In the genomic region with DNA sequence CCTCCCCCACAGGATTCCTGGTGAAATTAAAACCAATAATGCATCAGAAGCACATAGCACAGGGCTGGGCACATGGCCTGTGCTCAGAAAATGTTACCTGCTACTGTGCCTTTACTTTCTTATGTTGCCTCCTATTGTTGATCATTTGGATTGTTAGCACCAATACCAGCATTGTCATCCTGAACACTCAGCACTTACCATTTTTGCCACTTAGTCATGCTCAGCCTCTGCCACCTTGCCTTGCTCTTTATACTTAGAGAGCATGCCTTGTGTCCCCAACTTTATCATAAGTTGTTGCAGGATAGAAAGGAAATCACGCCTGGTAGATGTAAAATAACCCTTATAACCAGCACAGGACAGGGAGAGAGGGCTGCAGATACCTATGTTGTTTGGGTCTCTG, we compare ENCODE assay signal across 25 cellular contexts.
"Had no signal": no experiment of that assay in that cellular context is flagged by ENCODE, and none has a peak within 500 bp of the region (broad histone marks: within the 10 kb centered on the region; RNA-seq: fewer than 3 reads in every experiment).

No MANE protein-coding gene starts in this region.

- H3K4me1 ChIP-seq: left lung, lower lobe of right lung, right atrium auricular region, right lobe of liver, testis, transverse colon, upper lobe of left lung, vagina had no signal

- H3K9me3 Mint-ChIP-seq: naive thymus-derived CD8-positive, alpha-beta T cell had no signal

- DNase-seq: hippocampal formation; kidney; left colon; left lung; lower lobe of right lung; mammary epithelial cell; mesenchymal stem cell; naive thymus-derived CD8-positive, alpha-beta T cell; ovary; right lobe of liver; stimulated activated CD4-positive, alpha-beta T cell treated with anti-CD3 and anti-CD28 coated beads, Interleukin-1b, Interleukin-23, amount 100 ng/mL, for 48 hours; stimulated activated CD4-positive, alpha-beta T cell treated with anti-CD3 and anti-CD28 coated beads, Interleukin-2, amount 100 ng/mL, for 48 hours; stimulated activated CD4-positive, alpha-beta T cell treated with anti-CD3 and anti-CD28 coated beads, Interleukin-4, amount 100 ng/mL, for 4 hours; stimulated activated CD8-positive, alpha-beta memory T cell treated with anti-CD3 and anti-CD28 coated beads, Interleukin-4, amount 100 ng/mL, for 48 hours; stimulated activated naive B cell treated with anti-CD40 and anti-IgM and Interleukin-4, amounts not matched to agents 10 μg/mL and 1 μg/mL and 100 μg/mL, for 72 hours; stimulated activated naive CD8-positive, alpha-beta T cell treated with anti-CD3 and anti-CD28 coated beads, Interleukin-15, Interleukin-2, amounts not matched to agents 100 U/mL and 50 U/mL, for 24 hours; stomach; testis; thyroid gland; transverse colon; upper lobe of left lung had no signal

- H3K36me3 ChIP-seq: left lung, lower lobe of right lung, ovary, right atrium auricular region, right lobe of liver, stomach, thyroid gland, transverse colon, upper lobe of left lung, vagina had no signal

- H3K4me1 Mint-ChIP-seq: naive thymus-derived CD8-positive, alpha-beta T cell had no signal

- H3K27me3 ChIP-seq: left lung, ovary, right atrium auricular region, right lobe of liver, testis, thyroid gland, transverse colon, upper lobe of left lung, vagina had no signal

- H3K27ac ChIP-seq: left lung, lower lobe of right lung, ovary, right atrium auricular region, right lobe of liver, stomach, testis, thyroid gland, transverse colon, upper lobe of left lung, vagina had no signal

- H3K4me3 ChIP-seq: left lung, lower lobe of right lung, ovary, right atrium auricular region, right lobe of liver, smooth muscle cell, stomach, testis, thyroid gland, transverse colon, upper lobe of left lung, vagina had no signal

- H3K4me2 ChIP-seq: smooth muscle cell had no signal

- H3K9me3 ChIP-seq: left lung, lower lobe of right lung, ovary, right atrium auricular region, right lobe of liver, stomach, testis, thyroid gland, transverse colon, upper lobe of left lung, vagina had no signal

- ATAC-seq: left colon; left lung; lower lobe of right lung; naive thymus-derived CD8-positive, alpha-beta T cell; right lobe of liver; stimulated activated naive B cell treated with anti-CD40 and anti-IgM and Interleukin-4, amounts not matched to agents 10 μg/mL and 1 μg/mL and 100 μg/mL, for 72 hours; stimulated activated naive CD8-positive, alpha-beta T cell treated with anti-CD3 and anti-CD28 coated beads, Interleukin-15, Interleukin-2, amounts not matched to agents 100 U/mL and 50 U/mL, for 24 hours had no signal

- H3K4me3 Mint-ChIP-seq: naive thymus-derived CD8-positive, alpha-beta T cell; stimulated activated naive B cell treated with anti-CD40 and anti-IgM and Interleukin-4, amounts not matched to agents 10 μg/mL and 1 μg/mL and 100 μg/mL, for 72 hours had no signal

- H3K27ac Mint-ChIP-seq: naive thymus-derived CD8-positive, alpha-beta T cell; progenitor cell of endocrine pancreas; stimulated activated naive B cell treated with anti-CD40 and anti-IgM and Interleukin-4, amounts not matched to agents 10 μg/mL and 1 μg/mL and 100 μg/mL, for 72 hours had no signal

- H3K36me3 Mint-ChIP-seq: naive thymus-derived CD8-positive, alpha-beta T cell; stimulated activated naive B cell treated with anti-CD40 and anti-IgM and Interleukin-4, amounts not matched to agents 10 μg/mL and 1 μg/mL and 100 μg/mL, for 72 hours had no signal
